ENCODE assay signal across 1 cellular context in the genomic region with DNA sequence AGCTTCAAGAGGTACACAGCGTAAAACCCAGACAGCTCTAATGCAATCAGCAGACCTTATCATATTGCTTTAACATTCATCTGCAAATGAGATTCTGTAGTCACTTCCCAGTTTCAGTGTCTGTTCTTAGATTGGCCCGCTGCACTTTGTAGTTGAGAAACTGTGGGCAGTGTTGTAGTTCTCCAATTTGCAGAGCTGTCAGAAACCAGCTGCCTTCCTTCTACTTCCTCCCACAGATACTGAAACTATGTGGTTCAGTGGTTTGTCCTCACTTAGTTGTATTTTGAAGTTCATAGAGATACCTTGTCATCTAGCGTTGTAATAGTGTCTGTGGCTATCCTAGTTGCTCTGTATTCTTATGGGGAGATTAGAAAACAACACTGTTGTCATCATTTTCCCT.
TF ChIP-seq lines count a peak whose summit lies in the region.

No MANE protein-coding gene starts in this region.

TF ChIP-seq in HepG2, 621 proteins besides CTCF, POLR2A, EP300 and RAD21:
- TF ChIP-seq, protein P1, sequence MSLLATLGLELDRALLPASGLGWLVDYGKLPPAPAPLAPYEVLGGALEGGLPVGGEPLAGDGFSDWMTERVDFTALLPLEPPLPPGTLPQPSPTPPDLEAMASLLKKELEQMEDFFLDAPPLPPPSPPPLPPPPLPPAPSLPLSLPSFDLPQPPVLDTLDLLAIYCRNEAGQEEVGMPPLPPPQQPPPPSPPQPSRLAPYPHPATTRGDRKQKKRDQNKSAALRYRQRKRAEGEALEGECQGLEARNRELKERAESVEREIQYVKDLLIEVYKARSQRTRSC (CRISPR knock-in tag; IDR thresholded peaks at IDR 0.05; ENCODE audit: low read depth) = no peak
- TF ChIP-seq BCL6 (CRISPR knock-in tag; IDR thresholded peaks at IDR 0.05) = no peak
- TF ChIP-seq ZNF367 (CRISPR knock-in tag; IDR thresholded peaks at IDR 0.05; ENCODE audit: borderline replicate concordance) = no peak
- TF ChIP-seq ZNF724P (CRISPR knock-in tag; IDR thresholded peaks at IDR 0.05; ENCODE audit: borderline replicate concordance) = no peak
- no peak for TF ChIP-seq ZSCAN12 (CRISPR knock-in tag; IDR thresholded peaks at IDR 0.05)
- TF ChIP-seq ZNF180 (CRISPR knock-in tag; IDR thresholded peaks at IDR 0.05; ENCODE audit: borderline replicate concordance, low read depth) = no peak
- TF ChIP-seq KLF6 (CRISPR knock-in tag; IDR thresholded peaks at IDR 0.05) = no peak
- TF ChIP-seq MAZ (IDR thresholded peaks at IDR 0.05; ENCODE audit: borderline replicate concordance, low read depth, low read length) = no peak
- no peak for TF ChIP-seq MAZ (CRISPR knock-in tag; IDR thresholded peaks at IDR 0.05; ENCODE audit: low read depth)
- TF ChIP-seq PAWR (CRISPR knock-in tag; IDR thresholded peaks at IDR 0.05; ENCODE audit: borderline replicate concordance) = no peak
- no peak for TF ChIP-seq ATF7-NPFF (CRISPR knock-in tag; IDR thresholded peaks at IDR 0.05; ENCODE audit: low read depth)
- no peak for TF ChIP-seq SP5 (CRISPR knock-in tag; IDR thresholded peaks at IDR 0.05; ENCODE audit: borderline replicate concordance, low read depth)
- no peak for TF ChIP-seq HMGA1 (CRISPR knock-in tag; conservative IDR thresholded peaks at IDR 0.05)
- no peak for TF ChIP-seq CEBPG (CRISPR knock-in tag; IDR thresholded peaks at IDR 0.05)
- TF ChIP-seq SNAI1 (CRISPR knock-in tag; IDR thresholded peaks at IDR 0.05; ENCODE audit: borderline replicate concordance) = no peak
- no peak for TF ChIP-seq NCOA1 (CRISPR knock-in tag; IDR thresholded peaks at IDR 0.05)
- no peak for TF ChIP-seq FOXA1 (IDR thresholded peaks at IDR 0.05)
- no peak for TF ChIP-seq FOXA1 (CRISPR knock-in tag; IDR thresholded peaks at IDR 0.05)
- TF ChIP-seq, protein P2, sequence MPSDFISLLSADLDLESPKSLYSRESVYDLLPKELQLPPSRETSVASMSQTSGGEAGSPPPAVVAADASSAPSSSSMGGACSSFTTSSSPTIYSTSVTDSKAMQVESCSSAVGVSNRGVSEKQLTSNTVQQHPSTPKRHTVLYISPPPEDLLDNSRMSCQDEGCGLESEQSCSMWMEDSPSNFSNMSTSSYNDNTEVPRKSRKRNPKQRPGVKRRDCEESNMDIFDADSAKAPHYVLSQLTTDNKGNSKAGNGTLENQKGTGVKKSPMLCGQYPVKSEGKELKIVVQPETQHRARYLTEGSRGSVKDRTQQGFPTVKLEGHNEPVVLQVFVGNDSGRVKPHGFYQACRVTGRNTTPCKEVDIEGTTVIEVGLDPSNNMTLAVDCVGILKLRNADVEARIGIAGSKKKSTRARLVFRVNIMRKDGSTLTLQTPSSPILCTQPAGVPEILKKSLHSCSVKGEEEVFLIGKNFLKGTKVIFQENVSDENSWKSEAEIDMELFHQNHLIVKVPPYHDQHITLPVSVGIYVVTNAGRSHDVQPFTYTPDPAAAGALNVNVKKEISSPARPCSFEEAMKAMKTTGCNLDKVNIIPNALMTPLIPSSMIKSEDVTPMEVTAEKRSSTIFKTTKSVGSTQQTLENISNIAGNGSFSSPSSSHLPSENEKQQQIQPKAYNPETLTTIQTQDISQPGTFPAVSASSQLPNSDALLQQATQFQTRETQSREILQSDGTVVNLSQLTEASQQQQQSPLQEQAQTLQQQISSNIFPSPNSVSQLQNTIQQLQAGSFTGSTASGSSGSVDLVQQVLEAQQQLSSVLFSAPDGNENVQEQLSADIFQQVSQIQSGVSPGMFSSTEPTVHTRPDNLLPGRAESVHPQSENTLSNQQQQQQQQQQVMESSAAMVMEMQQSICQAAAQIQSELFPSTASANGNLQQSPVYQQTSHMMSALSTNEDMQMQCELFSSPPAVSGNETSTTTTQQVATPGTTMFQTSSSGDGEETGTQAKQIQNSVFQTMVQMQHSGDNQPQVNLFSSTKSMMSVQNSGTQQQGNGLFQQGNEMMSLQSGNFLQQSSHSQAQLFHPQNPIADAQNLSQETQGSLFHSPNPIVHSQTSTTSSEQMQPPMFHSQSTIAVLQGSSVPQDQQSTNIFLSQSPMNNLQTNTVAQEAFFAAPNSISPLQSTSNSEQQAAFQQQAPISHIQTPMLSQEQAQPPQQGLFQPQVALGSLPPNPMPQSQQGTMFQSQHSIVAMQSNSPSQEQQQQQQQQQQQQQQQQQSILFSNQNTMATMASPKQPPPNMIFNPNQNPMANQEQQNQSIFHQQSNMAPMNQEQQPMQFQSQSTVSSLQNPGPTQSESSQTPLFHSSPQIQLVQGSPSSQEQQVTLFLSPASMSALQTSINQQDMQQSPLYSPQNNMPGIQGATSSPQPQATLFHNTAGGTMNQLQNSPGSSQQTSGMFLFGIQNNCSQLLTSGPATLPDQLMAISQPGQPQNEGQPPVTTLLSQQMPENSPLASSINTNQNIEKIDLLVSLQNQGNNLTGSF (CRISPR knock-in tag; IDR thresholded peaks at IDR 0.05) = no peak
- TF ChIP-seq, protein P3, sequence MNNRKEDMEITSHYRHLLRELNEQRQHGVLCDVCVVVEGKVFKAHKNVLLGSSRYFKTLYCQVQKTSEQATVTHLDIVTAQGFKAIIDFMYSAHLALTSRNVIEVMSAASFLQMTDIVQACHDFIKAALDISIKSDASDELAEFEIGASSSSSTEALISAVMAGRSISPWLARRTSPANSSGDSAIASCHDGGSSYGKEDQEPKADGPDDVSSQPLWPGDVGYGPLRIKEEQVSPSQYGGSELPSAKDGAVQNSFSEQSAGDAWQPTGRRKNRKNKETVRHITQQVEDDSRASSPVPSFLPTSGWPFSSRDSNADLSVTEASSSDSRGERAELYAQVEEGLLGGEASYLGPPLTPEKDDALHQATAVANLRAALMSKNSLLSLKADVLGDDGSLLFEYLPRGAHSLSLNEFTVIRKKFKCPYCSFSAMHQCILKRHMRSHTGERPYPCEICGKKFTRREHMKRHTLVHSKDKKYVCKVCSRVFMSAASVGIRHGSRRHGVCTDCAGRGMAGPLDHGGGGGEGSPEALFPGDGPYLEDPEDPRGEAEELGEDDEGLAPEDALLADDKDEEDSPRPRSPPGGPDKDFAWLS (CRISPR knock-in tag; IDR thresholded peaks at IDR 0.05; ENCODE audit: borderline replicate concordance) = no peak
- TF ChIP-seq GTF3A (CRISPR knock-in tag; conservative IDR thresholded peaks at IDR 0.05) = no peak
